In genomic region chr14:35921745-35922144, GRCh38 we compare ENCODE assay signal across 21 cellular contexts.
"Had no signal": no experiment of that assay in that cellular context is flagged by ENCODE, and none has a peak within 500 bp of the region (broad histone marks: within the 10 kb centered on the region; RNA-seq: fewer than 3 reads in every experiment).

No MANE protein-coding gene starts in this region.

- H3K9ac ChIP-seq: parathyroid adenoma had no signal

- H3K4me3 ChIP-seq: gastrocnemius medialis, lung, smooth muscle cell, stomach, transverse colon, upper lobe of right lung, uterus had no signal

- H2AFZ ChIP-seq: parathyroid adenoma had no signal

- H3K36me3 ChIP-seq: gastrocnemius medialis, stomach, transverse colon, upper lobe of right lung, uterus had no signal

- ATAC-seq: esophagus mucosa, gastrocnemius medialis, natural killer cell, sciatic nerve, upper lobe of right lung had no signal

- H3K79me2 ChIP-seq: parathyroid adenoma had no signal

- H3K4me1 ChIP-seq: gastrocnemius medialis, parathyroid adenoma, stomach, transverse colon, upper lobe of right lung, uterus had no signal

- H3K4me2 ChIP-seq: smooth muscle cell had no signal

- H3K27ac ChIP-seq: epithelial cell of prostate, gastrocnemius medialis, parathyroid adenoma, stomach, transverse colon, upper lobe of right lung, uterus had no signal

- DNase-seq: effector CD8-positive, alpha-beta T cell; endodermal cell; foreskin fibroblast; gastrocnemius medialis; head of caudate nucleus; natural killer cell; stimulated activated CD4-positive, alpha-beta T cell treated with anti-CD3 and anti-CD28 coated beads, Interleukin-12 subunit alpha, Interleukin-12 subunit beta, amount 100 ng/mL, for 4 hours; stimulated activated CD4-positive, alpha-beta T cell treated with anti-CD3 and anti-CD28 coated beads, Interleukin-1b, Interleukin-23, amount 100 ng/mL, for 48 hours; stimulated activated CD4-positive, alpha-beta T cell treated with anti-CD3 and anti-CD28 coated beads, Interleukin-4, amount 100 ng/mL, for 1 hour; stimulated activated CD8-positive, alpha-beta memory T cell treated with anti-CD3 and anti-CD28 coated beads, Interleukin-4, amount 100 ng/mL, for 48 hours; stimulated activated naive CD4-positive, alpha-beta T cell; stomach; transverse colon; upper lobe of right lung; uterus had no signal

- H3K9me3 ChIP-seq: gastrocnemius medialis, transverse colon, upper lobe of right lung, uterus had no signal

- H3K27me3 ChIP-seq: gastrocnemius medialis, stomach, transverse colon, upper lobe of right lung, uterus had no signal
